Comparison of ENCODE assay signal across 15 cellular contexts in the genomic region with DNA sequence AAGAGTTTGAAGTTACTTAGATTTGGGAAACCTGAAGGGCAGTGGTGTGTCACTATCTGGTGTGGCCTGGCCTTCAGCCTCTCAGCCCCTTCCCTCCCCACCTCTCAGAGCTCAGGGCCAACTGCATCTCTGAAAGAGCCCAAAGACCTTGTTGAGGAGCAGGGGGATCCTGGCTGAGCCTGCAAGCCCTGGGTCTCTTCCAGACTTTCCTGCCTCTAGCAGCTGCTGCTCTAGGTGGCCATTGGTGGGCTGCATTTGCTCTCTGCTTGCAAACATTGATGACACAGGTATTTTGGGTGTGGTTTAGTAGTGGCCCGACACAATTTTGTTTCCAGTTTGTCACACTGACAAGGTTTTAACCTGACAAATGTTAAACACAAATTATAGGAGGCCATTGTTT. TPM values are rescaled to one million over a fixed set of nuclear protein-coding genes. Genes with fewer than 3 reads are reported as not detected.
DNase-seq lines count a peak whose midpoint lies in the region; ATAC-seq, FAIRE-seq and TF ChIP-seq lines count a peak whose summit lies in the region.
"Had no signal": no experiment of that assay in that cellular context is flagged by ENCODE, and none has a peak within 500 bp of the region (broad histone marks: within the 10 kb centered on the region; RNA-seq: fewer than 3 reads in every experiment).

No MANE protein-coding gene starts in this region.

- WGBS in HUES64, result 100% methylated on average over 1 of the region's 1 CpG
- 48 to 56% methylated on average over 1 of the region's 1 CpG for WGBS in pancreas, 2 donors

- FAIRE-seq in pancreas (lab: Jason Lieb, UNC), result no peak
- FAIRE-seq: K562 had no signal

- H3K9ac ChIP-seq in HUES64 (ENCODE audit: low read depth, low read length), result no peak overlapping the region; the same call in 1 of the 2 replicates

- DNase-seq in CD14-positive monocyte (ENCODE audit: low spot score), result no peak
- no peak for DNase-seq in activated naive CD8-positive, alpha-beta T cell treated with anti-CD3 and anti-CD28 coated beads for 36 hours
- DNase-seq in neural crest cell (ENCODE audit: low read depth, low spot score), result no peak
- no peak for DNase-seq in HuH-7.5 (ENCODE audit: low spot score)
- DNase-seq in posterior cingulate gyrus, result no peak
- no peak for DNase-seq in pancreas
- no peak for DNase-seq in SK-N-DZ (ENCODE audit: low spot score)
- DNase-seq: islet precursor cell; stimulated activated CD4-positive, alpha-beta T cell treated with anti-CD3 and anti-CD28 coated beads, Interleukin-4, amount 100 ng/mL, for 4 hours had no signal

- peaks cover 4% of the 10 kb centered on the region for H3K36me3 ChIP-seq in HUES64 (ENCODE audit: insufficient read depth, low read length)
- H3K36me3 ChIP-seq in pancreas, result no peaks in the 10 kb centered on the region

- H3K36me3 Mint-ChIP-seq in CD14-positive monocyte (peaks cover 18 to 26% of the 10 kb centered on the region in 2 donors), neural crest cell (ENCODE audit: low read depth) (no peaks in the 10 kb centered on the region)
- H3K36me3 Mint-ChIP-seq in activated naive CD8-positive, alpha-beta T cell treated with anti-CD3 and anti-CD28 coated beads for 36 hours, result peaks cover 22% of the 10 kb centered on the region

- H3K27ac ChIP-seq in HUES64 (ENCODE audit: low read depth, low read length) (peak overlapping the region; percentile 39; the same call in 1 of the 2 replicates), pancreas (no peak overlapping the region)
- H3K27ac ChIP-seq: C4-2B had no signal

- ATAC-seq in pancreas, result no peak
- ATAC-seq: K562 had no signal

- no peaks in the 10 kb centered on the region for H3K9me3 ChIP-seq in HUES64 (ENCODE audit: insufficient read depth, low read depth, low read length)
- H3K9me3 ChIP-seq in pancreas, result no peaks in the 10 kb centered on the region

- intact Hi-C loops in CD14-positive monocyte (cut with micrococcal nuclease), result loop anchor here in 1 of 2 donors (5.0 kb wide), 2 partner anchors 49 to 109 kb away; a partner anchor contains a TSS
- intact Hi-C loops in posterior cingulate gyrus (cut with DNase I), result loop anchor here (5.0 kb wide), 1 partner anchor 109 kb away; a partner anchor contains a TSS
- intact Hi-C loops in pancreas (cut with DNase I), result no loop called here

- H3K27me3 ChIP-seq in HUES64 (ENCODE audit: insufficient read depth, low read length), result no peaks in the 10 kb centered on the region
- H3K27me3 ChIP-seq in pancreas, result no peaks in the 10 kb centered on the region

- H3K4me3 Mint-ChIP-seq in CD14-positive monocyte (no peak overlapping the region), neural crest cell (peak overlapping the region; percentile 52)
- H3K4me3 Mint-ChIP-seq in activated naive CD8-positive, alpha-beta T cell treated with anti-CD3 and anti-CD28 coated beads for 36 hours, result no peak overlapping the region

- H3K27ac Mint-ChIP-seq in CD14-positive monocyte (peak overlapping the region; percentile 79 to 100 (median 100)), neural crest cell (ENCODE audit: unreplicated experiment) (no peak overlapping the region)
- peak overlapping the region; percentile 97 for H3K27ac Mint-ChIP-seq in activated naive CD8-positive, alpha-beta T cell treated with anti-CD3 and anti-CD28 coated beads for 36 hours

- H3K9me3 Mint-ChIP-seq in CD14-positive monocyte, result peaks cover 0 to 5% (median 0%) of the 10 kb centered on the region in 7 donors
- no peaks in the 10 kb centered on the region for H3K9me3 Mint-ChIP-seq in activated naive CD8-positive, alpha-beta T cell treated with anti-CD3 and anti-CD28 coated beads for 36 hours
- H3K9me3 Mint-ChIP-seq in neural crest cell, result no peaks in the 10 kb centered on the region

- H3K4me1 ChIP-seq in HUES64 (ENCODE audit: insufficient read depth, low read length), result peaks cover 36% of the 10 kb centered on the region
- H3K4me1 ChIP-seq in pancreas, result peaks cover 2 to 16% (median 6%) of the 10 kb centered on the region in 3 donors

- H3K4me3 ChIP-seq in HUES64 (ENCODE audit: low read length) (no peak overlapping the region), pancreas (no peak overlapping the region)
- H3K4me3 ChIP-seq: K562 had no signal

- H3K4me1 Mint-ChIP-seq in CD14-positive monocyte (peaks cover 54% of the 10 kb centered on the region), neural crest cell (peaks cover 37% of the 10 kb centered on the region)
- H3K4me1 Mint-ChIP-seq in activated naive CD8-positive, alpha-beta T cell treated with anti-CD3 and anti-CD28 coated beads for 36 hours, result peaks cover 56% of the 10 kb centered on the region

- TF ChIP-seq CTCF in CD14-positive monocyte (IDR thresholded peaks at IDR 0.05) (no peak), neural crest cell (conservative IDR thresholded peaks at IDR 0.05) (no peak), pancreas (IDR thresholded peaks at IDR 0.05) (no peak)

- H3K27me3 Mint-ChIP-seq in CD14-positive monocyte (ENCODE audit: low read depth in 3 of 3), result peaks cover 0 to 2% (median 0%) of the 10 kb centered on the region in 3 donors
- H3K27me3 Mint-ChIP-seq in activated naive CD8-positive, alpha-beta T cell treated with anti-CD3 and anti-CD28 coated beads for 36 hours, result no peaks in the 10 kb centered on the region
- no peaks in the 10 kb centered on the region for H3K27me3 Mint-ChIP-seq in neural crest cell (ENCODE audit: low read depth)

RNA-seq across cellular contexts. Expression of a gene that starts 3.1 kb away (rescaled TPM):
- 100 to 1,000 TPM; 109 to 129 TPM for polyA plus RNA-seq in CD14-positive monocyte
- 32.0 TPM for polyA plus RNA-seq in HUES64 (2013, experiment 1 of 2)
- polyA plus RNA-seq in HUES64 (2013, experiment 2 of 2), result 25.1 TPM
- 10 to 100 TPM; 45.3 to 51.1 TPM for total RNA-seq in activated naive CD8-positive, alpha-beta T cell treated with anti-CD3 and anti-CD28 coated beads for 36 hours
- 18.9 and 23.1 TPM in 2 replicates for total RNA-seq in neural crest cell
- 10 to 100 TPM in 1 of 6 donors, 1 to 10 TPM in 5; 2.6 to 13.6 (median 7.4) TPM for total RNA-seq in pancreas
- 10 to 100 TPM; 20.0 to 36.3 TPM for polyA plus RNA-seq in pancreas
- polyA plus RNA-seq in SK-N-DZ (2014; cell fraction: cytosol; rRNA removed), result 2.9 and 3.5 TPM in 2 replicates
- 5.5 and 9.1 TPM in 2 replicates for polyA plus RNA-seq in SK-N-DZ (2014; cell fraction: nucleus; rRNA removed)

RNA-seq across cellular contexts. Expression of a gene that starts 50.6 kb away (rescaled TPM):
- not detected for polyA plus RNA-seq in CD14-positive monocyte
- polyA plus RNA-seq in HUES64 (2013, experiment 1 of 2), result not detected
- polyA plus RNA-seq in HUES64 (2013, experiment 2 of 2), result 0.25 TPM
- 1 to 10 TPM; 1.0 to 1.1 TPM for total RNA-seq in activated naive CD8-positive, alpha-beta T cell treated with anti-CD3 and anti-CD28 coated beads for 36 hours
- total RNA-seq in neural crest cell, result not detected in 2 replicates
- total RNA-seq in pancreas, result not detected
- not detected for polyA plus RNA-seq in pancreas
- not detected in 2 replicates for polyA plus RNA-seq in SK-N-DZ (2014; cell fraction: cytosol; rRNA removed)
- 0.11 and 0.62 TPM in 2 replicates for polyA plus RNA-seq in SK-N-DZ (2014; cell fraction: nucleus; rRNA removed)
- total RNA-seq: fibroblast of lung, K562 had no signal
- polyA plus RNA-seq: fibroblast of lung, K562 had no signal

RNA-seq across cellular contexts. Expression of a gene that starts 57.0 kb away (rescaled TPM):
- not detected for polyA plus RNA-seq in CD14-positive monocyte
- not detected for polyA plus RNA-seq in HUES64 (2013, experiment 1 of 2)
- polyA plus RNA-seq in HUES64 (2013, experiment 2 of 2), result not detected
- total RNA-seq in activated naive CD8-positive, alpha-beta T cell treated with anti-CD3 and anti-CD28 coated beads for 36 hours, result under 1 TPM in 1 of 2 experiments, not detected in 1; 0.54 TPM
- total RNA-seq in neural crest cell, result not detected in 2 replicates
- total RNA-seq in pancreas, result not detected
- not detected for polyA plus RNA-seq in pancreas
- polyA plus RNA-seq in SK-N-DZ (2014; cell fraction: cytosol; rRNA removed), result not detected in 2 replicates
- polyA plus RNA-seq in SK-N-DZ (2014; cell fraction: nucleus; rRNA removed), result not detected in 2 replicates
- total RNA-seq: fibroblast of lung, K562, omental fat pad, RPMI7951 had no signal
- polyA plus RNA-seq: fibroblast of lung had no signal
